Comparison of ENCODE assay signal across 10 cellular contexts in genomic region chr5:87195104-87195581, GRCh38.
DNase-seq lines count a peak whose midpoint lies in the region; ATAC-seq, FAIRE-seq and TF ChIP-seq lines count a peak whose summit lies in the region.
"Had no signal": no experiment of that assay in that cellular context is flagged by ENCODE, and none has a peak within 500 bp of the region (broad histone marks: within the 10 kb centered on the region; RNA-seq: fewer than 3 reads in every experiment).

No MANE protein-coding gene starts in this region.

- in situ Hi-C loops in K562 (cut with MboI) (no loop called here), gastrocnemius medialis (cut with MboI; ENCODE audit: low sequenced_read_pairs in 4 of 4) (no loop called here)

- H3K36me3 ChIP-seq in K562 (ENCODE audit: control insufficient read depth, insufficient read depth, low read length) (no peaks in the 10 kb centered on the region), gastrocnemius medialis (no peaks in the 10 kb centered on the region)
- H3K36me3 ChIP-seq: pancreas had no signal

- TF ChIP-seq POLR2A in K562 (conservative IDR thresholded peaks at IDR 0.05) (no peak), gastrocnemius medialis (IDR thresholded peaks at IDR 0.05) (no peak)

- 12% methylated on average over 4 of the region's 4 CpGs for WGBS in K562 (ENCODE audit: insufficient coverage, low coverage, missing lambda C conversion rate)

- peaks cover 6% of the 10 kb centered on the region for H3K9me3 Mint-ChIP-seq in activated CD4-positive, alpha-beta memory T cell treated with anti-CD3 and anti-CD28 coated beads for 36 hours
- peaks cover 7% of the 10 kb centered on the region for H3K9me3 Mint-ChIP-seq in activated CD4-positive, alpha-beta memory T cell treated with anti-CD3 and anti-CD28 coated beads, Interleukin-2, amount 10 ng/mL, durations not matched to agents 7 days and 5 days
- H3K9me3 Mint-ChIP-seq in stimulated activated naive B cell treated with anti-CD40 and anti-IgM and Interleukin-4, amounts not matched to agents 10 μg/mL and 1 μg/mL and 100 μg/mL, for 72 hours: peaks cover 0 to 3% of the 10 kb centered on the region in 2 donors

- H3K4me3 Mint-ChIP-seq in activated CD4-positive, alpha-beta memory T cell treated with anti-CD3 and anti-CD28 coated beads for 36 hours: no peak overlapping the region
- no peak overlapping the region for H3K4me3 Mint-ChIP-seq in activated CD4-positive, alpha-beta memory T cell treated with anti-CD3 and anti-CD28 coated beads, Interleukin-2, amount 10 ng/mL, durations not matched to agents 7 days and 5 days
- H3K4me3 Mint-ChIP-seq in stimulated activated naive B cell treated with anti-CD40 and anti-IgM and Interleukin-4, amounts not matched to agents 10 μg/mL and 1 μg/mL and 100 μg/mL, for 72 hours: peak overlapping the region; percentile 3 to 15
- H3K4me3 Mint-ChIP-seq: activated naive CD8-positive, alpha-beta T cell treated with anti-CD3 and anti-CD28 coated beads, Interleukin-2, amount 10 ng/mL, durations not matched to agents 7 days and 5 days had no signal

- H3K9me3 ChIP-seq in K562 (replicated peaks; ENCODE audit: control insufficient read depth, insufficient read depth, low read depth, low read length) (no peaks in the 10 kb centered on the region), gastrocnemius medialis (no peaks in the 10 kb centered on the region)
- H3K9me3 ChIP-seq: pancreas had no signal

- FAIRE-seq in K562 (lab: Jason Lieb, UNC): no peak
- FAIRE-seq: pancreas had no signal

- BruUV-seq in K562 (replicated peaks; lab: Mats Ljungman, UMichigan): no TSS peak

- H2AFZ ChIP-seq in K562 (ENCODE audit: low read depth, low read length): 0 out of 2 replicates have a peak overlapping the region, but pooled peaks have one; percentile 22

- intact Hi-C loops in activated CD4-positive, alpha-beta memory T cell treated with anti-CD3 and anti-CD28 coated beads for 36 hours (cut with micrococcal nuclease): no loop called here
- intact Hi-C loops in K562 (cut with micrococcal nuclease): no loop called here
- intact Hi-C loops in gastrocnemius medialis (cut with DNase I; ENCODE audit: low total_unique reads): no loop called here

- no peaks in the 10 kb centered on the region for H3K27me3 ChIP-seq in K562 (ENCODE audit: control insufficient read depth in 2 of 2, insufficient read depth in 2 of 2, low read length in 2 of 2)
- no peaks in the 10 kb centered on the region for H3K27me3 ChIP-seq in gastrocnemius medialis
- H3K27me3 ChIP-seq: pancreas had no signal

- CTCF ChIA-PET in activated CD4-positive, alpha-beta memory T cell treated with anti-CD3 and anti-CD28 coated beads for 36 hours (lab: Charles Lee): interaction anchor here (0.6 to 1.1 kb wide), 3 partner anchors 16 to 100 kb away, joined by 3 read pairs; no protein-coding TSS in a partner anchor
- CTCF ChIA-PET in activated CD4-positive, alpha-beta memory T cell treated with anti-CD3 and anti-CD28 coated beads, Interleukin-2, amount 10 ng/mL, durations not matched to agents 7 days and 5 days (lab: Charles Lee): interaction anchor here (1.5 kb wide), 1 partner anchor 14 kb away, joined by 3 read pairs; no protein-coding TSS in a partner anchor
- CTCF ChIA-PET in K562 (lab: Yijun Ruan, JAX; ENCODE audit: low intra/inter-chr PET ratio): no interaction called here

- peaks cover 21% of the 10 kb centered on the region for H3K4me1 Mint-ChIP-seq in activated CD4-positive, alpha-beta memory T cell treated with anti-CD3 and anti-CD28 coated beads for 36 hours (ENCODE audit: low read depth)
- H3K4me1 Mint-ChIP-seq in activated CD4-positive, alpha-beta memory T cell treated with anti-CD3 and anti-CD28 coated beads, Interleukin-2, amount 10 ng/mL, durations not matched to agents 7 days and 5 days: peaks cover 21% of the 10 kb centered on the region
- peaks cover 19 to 46% of the 10 kb centered on the region in 2 donors for H3K4me1 Mint-ChIP-seq in stimulated activated naive B cell treated with anti-CD40 and anti-IgM and Interleukin-4, amounts not matched to agents 10 μg/mL and 1 μg/mL and 100 μg/mL, for 72 hours

- no peak overlapping the region for H3K27ac Mint-ChIP-seq in activated CD4-positive, alpha-beta memory T cell treated with anti-CD3 and anti-CD28 coated beads for 36 hours
- no peak overlapping the region for H3K27ac Mint-ChIP-seq in activated CD4-positive, alpha-beta memory T cell treated with anti-CD3 and anti-CD28 coated beads, Interleukin-2, amount 10 ng/mL, durations not matched to agents 7 days and 5 days
- H3K27ac Mint-ChIP-seq in stimulated activated naive B cell treated with anti-CD40 and anti-IgM and Interleukin-4, amounts not matched to agents 10 μg/mL and 1 μg/mL and 100 μg/mL, for 72 hours: no peak overlapping the region
- H3K27ac Mint-ChIP-seq: activated naive CD8-positive, alpha-beta T cell treated with anti-CD3 and anti-CD28 coated beads, Interleukin-2, amount 10 ng/mL, durations not matched to agents 7 days and 5 days had no signal

- DNase-seq in activated CD4-positive, alpha-beta memory T cell treated with anti-CD3 and anti-CD28 coated beads for 36 hours: peak; percentile 29
- DNase-seq in activated CD4-positive, alpha-beta memory T cell treated with anti-CD3 and anti-CD28 coated beads, Interleukin-2, amount 10 ng/mL, durations not matched to agents 7 days and 5 days: no peak
- peak in 1 of 4 experiments; percentile 8 for DNase-seq in K562 (ENCODE audit: extremely low read depth in 1 of 4, low spot score in 3 of 4)
- DNase-seq in stimulated activated naive B cell treated with anti-CD40 and anti-IgM and Interleukin-4, amounts not matched to agents 10 μg/mL and 1 μg/mL and 100 μg/mL, for 72 hours: no peak
- no peak for DNase-seq in NK-92 (lab: John Stamatoyannopoulos, UW; ENCODE audit: unreplicated experiment)
- DNase-seq in NCI-H748 treated with DMSO at 0.1 percent for 48 hours (lab: John Stamatoyannopoulos, UW): no peak
- DNase-seq in gastrocnemius medialis: no peak
- DNase-seq: activated naive CD8-positive, alpha-beta T cell treated with anti-CD3 and anti-CD28 coated beads, Interleukin-2, amount 10 ng/mL, durations not matched to agents 7 days and 5 days; pancreas had no signal

- no peaks in the 10 kb centered on the region for H4K20me1 ChIP-seq in K562 (replicated peaks; ENCODE audit: control insufficient read depth, insufficient read depth, low read length)

- peaks cover 2% of the 10 kb centered on the region for H3K36me3 Mint-ChIP-seq in activated CD4-positive, alpha-beta memory T cell treated with anti-CD3 and anti-CD28 coated beads for 36 hours
- no peaks in the 10 kb centered on the region for H3K36me3 Mint-ChIP-seq in activated CD4-positive, alpha-beta memory T cell treated with anti-CD3 and anti-CD28 coated beads, Interleukin-2, amount 10 ng/mL, durations not matched to agents 7 days and 5 days (ENCODE audit: low read depth)
- H3K36me3 Mint-ChIP-seq in stimulated activated naive B cell treated with anti-CD40 and anti-IgM and Interleukin-4, amounts not matched to agents 10 μg/mL and 1 μg/mL and 100 μg/mL, for 72 hours: no peaks in the 10 kb centered on the region

- H3K27me3 Mint-ChIP-seq in activated CD4-positive, alpha-beta memory T cell treated with anti-CD3 and anti-CD28 coated beads for 36 hours: no peaks in the 10 kb centered on the region
- no peaks in the 10 kb centered on the region for H3K27me3 Mint-ChIP-seq in activated CD4-positive, alpha-beta memory T cell treated with anti-CD3 and anti-CD28 coated beads, Interleukin-2, amount 10 ng/mL, durations not matched to agents 7 days and 5 days
- H3K27me3 Mint-ChIP-seq in stimulated activated naive B cell treated with anti-CD40 and anti-IgM and Interleukin-4, amounts not matched to agents 10 μg/mL and 1 μg/mL and 100 μg/mL, for 72 hours: no peaks in the 10 kb centered on the region
- H3K27me3 Mint-ChIP-seq: activated naive CD8-positive, alpha-beta T cell treated with anti-CD3 and anti-CD28 coated beads, Interleukin-2, amount 10 ng/mL, durations not matched to agents 7 days and 5 days had no signal

- no peaks in the 10 kb centered on the region for H3K79me2 ChIP-seq in K562 (ENCODE audit: control insufficient read depth, insufficient read depth, low read length)

- TF ChIP-seq EP300 in K562 (IDR thresholded peaks at IDR 0.05; ENCODE audit: low read length): no peak

- no peak for TF ChIP-seq CTCF in K562 (IDR thresholded peaks at IDR 0.05 in 2 of 3, conservative IDR thresholded peaks at IDR 0.05 in 1 of 3; ENCODE audit: insufficient read depth in 2 of 3, low read depth in 1 of 3, low read length in 3 of 3)
- TF ChIP-seq CTCF in gastrocnemius medialis (IDR thresholded peaks at IDR 0.05 in 4 of 5, conservative IDR thresholded peaks at IDR 0.05 in 1 of 5): no peak

- H3K4me3 ChIP-seq in K562 (no peak overlapping the region), gastrocnemius medialis (no peak overlapping the region)
- H3K4me3 ChIP-seq: pancreas had no signal

- ATAC-seq in HG03342 (IDR thresholded peaks at IDR 0.05; ENCODE audit: unreplicated experiment) (peak; percentile 50), K562 (no peak), gastrocnemius medialis (no peak)
- peak; percentile 56 to 75 for ATAC-seq in stimulated activated naive B cell treated with anti-CD40 and anti-IgM and Interleukin-4, amounts not matched to agents 10 μg/mL and 1 μg/mL and 100 μg/mL, for 72 hours (replicated peaks)

- H3K9me1 ChIP-seq in K562 (ENCODE audit: control insufficient read depth, insufficient read depth, low read length): no peaks in the 10 kb centered on the region

- POLR2A ChIA-PET in activated CD4-positive, alpha-beta memory T cell treated with anti-CD3 and anti-CD28 coated beads for 36 hours (lab: Charles Lee): no interaction called here
- POLR2A ChIA-PET in activated CD4-positive, alpha-beta memory T cell treated with anti-CD3 and anti-CD28 coated beads, Interleukin-2, amount 10 ng/mL, durations not matched to agents 7 days and 5 days (lab: Charles Lee): interaction anchor here (0.7 kb wide), 1 partner anchor 168 kb away, joined by 5 read pairs; no protein-coding TSS in a partner anchor
- POLR2A ChIA-PET in K562 (lab: Yijun Ruan, JAX): no interaction called here

- no peak overlapping the region for H3K9ac ChIP-seq in K562 (ENCODE audit: insufficient read depth in 1 of 2, low read depth in 2 of 2, low read length in 2 of 2)

- H3K4me1 ChIP-seq in K562 (replicated peaks in 1 of 2; ENCODE audit: control insufficient read depth in 2 of 2, insufficient read depth in 2 of 2, low read length in 2 of 2): no peaks in the 10 kb centered on the region
- no peaks in the 10 kb centered on the region for H3K4me1 ChIP-seq in gastrocnemius medialis
- H3K4me1 ChIP-seq: pancreas had no signal

- TF ChIP-seq RAD21 in K562 (CRISPR knock-in tag; conservative IDR thresholded peaks at IDR 0.05 in 1 of 2, IDR thresholded peaks at IDR 0.05 in 1 of 2): no peak

- H3K27ac ChIP-seq in K562 (ENCODE audit: extremely low read depth, low read depth, low read length) (no peak overlapping the region), gastrocnemius medialis (no peak overlapping the region)
- H3K27ac ChIP-seq: pancreas had no signal

- no peak overlapping the region for H3K4me2 ChIP-seq in K562 (ENCODE audit: insufficient read depth, low read length)

TF ChIP-seq in K562, 482 proteins besides CTCF, POLR2A, EP300 and RAD21 (continues in another document):
- peak; percentile 70 for TF ChIP-seq EGR1 (conservative IDR thresholded peaks at IDR 0.05)

Comparison
In these comparisons a context has a peak if more than half of its experiments do, and no peak if none do; other contexts are left out.
1. H3K4me3 Mint-ChIP-seq: peak in stimulated activated naive B cell treated with anti-CD40 and anti-IgM and Interleukin-4, amounts not matched to agents 10 μg/mL and 1 μg/mL and 100 μg/mL, for 72 hours (2 of 2); none in activated CD4-positive, alpha-beta memory T cell treated with anti-CD3 and anti-CD28 coated beads for 36 hours (single experiment) and activated CD4-positive, alpha-beta memory T cell treated with anti-CD3 and anti-CD28 coated beads, Interleukin-2, amount 10 ng/mL, durations not matched to agents 7 days and 5 days (single experiment).
2. ATAC-seq: peak in HG03342 (single experiment) and stimulated activated naive B cell treated with anti-CD40 and anti-IgM and Interleukin-4, amounts not matched to agents 10 μg/mL and 1 μg/mL and 100 μg/mL, for 72 hours (2 of 2); none in K562 (single experiment) and gastrocnemius medialis (0 of 2).